ENCODE assay signal across 3 cellular contexts in the genomic region with DNA sequence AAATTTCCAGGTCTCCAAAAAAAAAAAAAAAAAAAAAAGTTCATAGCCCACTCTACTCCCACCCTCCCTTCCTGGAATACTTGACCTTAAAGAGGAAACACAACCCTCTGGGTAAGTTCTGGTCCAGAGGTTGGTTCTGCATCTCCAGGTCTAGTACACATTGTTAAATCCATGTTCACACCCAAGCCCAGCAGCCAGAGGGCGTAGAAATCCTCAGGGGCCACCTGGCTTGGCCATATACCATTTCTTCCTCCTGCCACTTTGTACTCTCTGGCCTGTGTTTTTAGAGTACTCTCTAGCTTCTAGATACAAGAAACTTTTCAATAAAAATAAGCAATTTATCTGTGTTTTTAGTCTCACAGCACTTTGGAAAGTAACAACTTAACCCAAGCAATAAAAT.
TF ChIP-seq lines count a peak whose summit lies in the region.

No MANE protein-coding gene starts in this region.

TF ChIP-seq in GM23338, 12 proteins besides CTCF, POLR2A, EP300 and RAD21 (continues in another document):
- TF ChIP-seq, protein P1, sequence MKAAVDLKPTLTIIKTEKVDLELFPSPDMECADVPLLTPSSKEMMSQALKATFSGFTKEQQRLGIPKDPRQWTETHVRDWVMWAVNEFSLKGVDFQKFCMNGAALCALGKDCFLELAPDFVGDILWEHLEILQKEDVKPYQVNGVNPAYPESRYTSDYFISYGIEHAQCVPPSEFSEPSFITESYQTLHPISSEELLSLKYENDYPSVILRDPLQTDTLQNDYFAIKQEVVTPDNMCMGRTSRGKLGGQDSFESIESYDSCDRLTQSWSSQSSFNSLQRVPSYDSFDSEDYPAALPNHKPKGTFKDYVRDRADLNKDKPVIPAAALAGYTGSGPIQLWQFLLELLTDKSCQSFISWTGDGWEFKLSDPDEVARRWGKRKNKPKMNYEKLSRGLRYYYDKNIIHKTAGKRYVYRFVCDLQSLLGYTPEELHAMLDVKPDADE (IDR thresholded peaks at IDR 0.05), result no peak
- no peak for TF ChIP-seq ZNF114 (CRISPR knock-in tag; IDR thresholded peaks at IDR 0.05)
- TF ChIP-seq EZH2phosphoT487 (IDR thresholded peaks at IDR 0.05; ENCODE audit: unreplicated experiment), result no peak

TF ChIP-seq in K562, 482 proteins besides CTCF, POLR2A, EP300 and RAD21 (continues in another document):
- no peak for TF ChIP-seq RB1 (IDR thresholded peaks at IDR 0.05; ENCODE audit: low read depth)
- TF ChIP-seq SREBF1 (IDR thresholded peaks at IDR 0.05; ENCODE audit: borderline replicate concordance, low read depth, low read length), result no peak
- TF ChIP-seq TBL1XR1 (IDR thresholded peaks at IDR 0.05; ENCODE audit: low read length in 2 of 2), result no peak
- TF ChIP-seq, protein P2, sequence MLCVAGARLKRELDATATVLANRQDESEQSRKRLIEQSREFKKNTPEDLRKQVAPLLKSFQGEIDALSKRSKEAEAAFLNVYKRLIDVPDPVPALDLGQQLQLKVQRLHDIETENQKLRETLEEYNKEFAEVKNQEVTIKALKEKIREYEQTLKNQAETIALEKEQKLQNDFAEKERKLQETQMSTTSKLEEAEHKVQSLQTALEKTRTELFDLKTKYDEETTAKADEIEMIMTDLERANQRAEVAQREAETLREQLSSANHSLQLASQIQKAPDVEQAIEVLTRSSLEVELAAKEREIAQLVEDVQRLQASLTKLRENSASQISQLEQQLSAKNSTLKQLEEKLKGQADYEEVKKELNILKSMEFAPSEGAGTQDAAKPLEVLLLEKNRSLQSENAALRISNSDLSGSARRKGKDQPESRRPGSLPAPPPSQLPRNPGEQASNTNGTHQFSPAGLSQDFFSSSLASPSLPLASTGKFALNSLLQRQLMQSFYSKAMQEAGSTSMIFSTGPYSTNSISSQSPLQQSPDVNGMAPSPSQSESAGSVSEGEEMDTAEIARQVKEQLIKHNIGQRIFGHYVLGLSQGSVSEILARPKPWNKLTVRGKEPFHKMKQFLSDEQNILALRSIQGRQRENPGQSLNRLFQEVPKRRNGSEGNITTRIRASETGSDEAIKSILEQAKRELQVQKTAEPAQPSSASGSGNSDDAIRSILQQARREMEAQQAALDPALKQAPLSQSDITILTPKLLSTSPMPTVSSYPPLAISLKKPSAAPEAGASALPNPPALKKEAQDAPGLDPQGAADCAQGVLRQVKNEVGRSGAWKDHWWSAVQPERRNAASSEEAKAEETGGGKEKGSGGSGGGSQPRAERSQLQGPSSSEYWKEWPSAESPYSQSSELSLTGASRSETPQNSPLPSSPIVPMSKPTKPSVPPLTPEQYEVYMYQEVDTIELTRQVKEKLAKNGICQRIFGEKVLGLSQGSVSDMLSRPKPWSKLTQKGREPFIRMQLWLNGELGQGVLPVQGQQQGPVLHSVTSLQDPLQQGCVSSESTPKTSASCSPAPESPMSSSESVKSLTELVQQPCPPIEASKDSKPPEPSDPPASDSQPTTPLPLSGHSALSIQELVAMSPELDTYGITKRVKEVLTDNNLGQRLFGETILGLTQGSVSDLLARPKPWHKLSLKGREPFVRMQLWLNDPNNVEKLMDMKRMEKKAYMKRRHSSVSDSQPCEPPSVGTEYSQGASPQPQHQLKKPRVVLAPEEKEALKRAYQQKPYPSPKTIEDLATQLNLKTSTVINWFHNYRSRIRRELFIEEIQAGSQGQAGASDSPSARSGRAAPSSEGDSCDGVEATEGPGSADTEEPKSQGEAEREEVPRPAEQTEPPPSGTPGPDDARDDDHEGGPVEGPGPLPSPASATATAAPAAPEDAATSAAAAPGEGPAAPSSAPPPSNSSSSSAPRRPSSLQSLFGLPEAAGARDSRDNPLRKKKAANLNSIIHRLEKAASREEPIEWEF (CRISPR knock-in tag; IDR thresholded peaks at IDR 0.05), result no peak
- TF ChIP-seq ZNF316 (IDR thresholded peaks at IDR 0.05), result no peak
- TF ChIP-seq XRCC3 (IDR thresholded peaks at IDR 0.05), result no peak
- no peak for TF ChIP-seq THRAP3 (IDR thresholded peaks at IDR 0.05; ENCODE audit: borderline replicate concordance)
- no peak for TF ChIP-seq ZC3H8 (IDR thresholded peaks at IDR 0.05)
- TF ChIP-seq ZNF239 (CRISPR knock-in tag; IDR thresholded peaks at IDR 0.05), result no peak
- TF ChIP-seq RHOXF2B (CRISPR knock-in tag; conservative IDR thresholded peaks at IDR 0.05), result no peak
- no peak for TF ChIP-seq ZNF324 (CRISPR knock-in tag; IDR thresholded peaks at IDR 0.05)
- TF ChIP-seq, protein P3, sequence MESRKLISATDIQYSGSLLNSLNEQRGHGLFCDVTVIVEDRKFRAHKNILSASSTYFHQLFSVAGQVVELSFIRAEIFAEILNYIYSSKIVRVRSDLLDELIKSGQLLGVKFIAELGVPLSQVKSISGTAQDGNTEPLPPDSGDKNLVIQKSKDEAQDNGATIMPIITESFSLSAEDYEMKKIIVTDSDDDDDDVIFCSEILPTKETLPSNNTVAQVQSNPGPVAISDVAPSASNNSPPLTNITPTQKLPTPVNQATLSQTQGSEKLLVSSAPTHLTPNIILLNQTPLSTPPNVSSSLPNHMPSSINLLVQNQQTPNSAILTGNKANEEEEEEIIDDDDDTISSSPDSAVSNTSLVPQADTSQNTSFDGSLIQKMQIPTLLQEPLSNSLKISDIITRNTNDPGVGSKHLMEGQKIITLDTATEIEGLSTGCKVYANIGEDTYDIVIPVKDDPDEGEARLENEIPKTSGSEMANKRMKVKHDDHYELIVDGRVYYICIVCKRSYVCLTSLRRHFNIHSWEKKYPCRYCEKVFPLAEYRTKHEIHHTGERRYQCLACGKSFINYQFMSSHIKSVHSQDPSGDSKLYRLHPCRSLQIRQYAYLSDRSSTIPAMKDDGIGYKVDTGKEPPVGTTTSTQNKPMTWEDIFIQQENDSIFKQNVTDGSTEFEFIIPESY (CRISPR knock-in tag; IDR thresholded peaks at IDR 0.05), result no peak
- no peak for TF ChIP-seq EP400 (IDR thresholded peaks at IDR 0.05)
- TF ChIP-seq ZNF224 (CRISPR knock-in tag; IDR thresholded peaks at IDR 0.05), result no peak
- no peak for TF ChIP-seq ZNF717 (CRISPR knock-in tag; IDR thresholded peaks at IDR 0.05)

TF ChIP-seq in WTC11, 78 proteins besides CTCF, POLR2A, EP300 and RAD21:
- no peak for TF ChIP-seq FOXJ3 (CRISPR knock-in tag; IDR thresholded peaks at IDR 0.05; ENCODE audit: borderline replicate concordance)
- TF ChIP-seq ZNF671 (CRISPR knock-in tag; IDR thresholded peaks at IDR 0.05), result no peak
- no peak for TF ChIP-seq ZBTB43 (CRISPR knock-in tag; IDR thresholded peaks at IDR 0.05)
- TF ChIP-seq ZNF512 (CRISPR knock-in tag; IDR thresholded peaks at IDR 0.05; ENCODE audit: borderline replicate concordance), result no peak
- TF ChIP-seq RORB (CRISPR knock-in tag; IDR thresholded peaks at IDR 0.05), result no peak
- TF ChIP-seq, protein P4, sequence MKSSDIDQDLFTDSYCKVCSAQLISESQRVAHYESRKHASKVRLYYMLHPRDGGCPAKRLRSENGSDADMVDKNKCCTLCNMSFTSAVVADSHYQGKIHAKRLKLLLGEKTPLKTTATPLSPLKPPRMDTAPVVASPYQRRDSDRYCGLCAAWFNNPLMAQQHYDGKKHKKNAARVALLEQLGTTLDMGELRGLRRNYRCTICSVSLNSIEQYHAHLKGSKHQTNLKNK (CRISPR knock-in tag; IDR thresholded peaks at IDR 0.05), result no peak
